In the genomic region with DNA sequence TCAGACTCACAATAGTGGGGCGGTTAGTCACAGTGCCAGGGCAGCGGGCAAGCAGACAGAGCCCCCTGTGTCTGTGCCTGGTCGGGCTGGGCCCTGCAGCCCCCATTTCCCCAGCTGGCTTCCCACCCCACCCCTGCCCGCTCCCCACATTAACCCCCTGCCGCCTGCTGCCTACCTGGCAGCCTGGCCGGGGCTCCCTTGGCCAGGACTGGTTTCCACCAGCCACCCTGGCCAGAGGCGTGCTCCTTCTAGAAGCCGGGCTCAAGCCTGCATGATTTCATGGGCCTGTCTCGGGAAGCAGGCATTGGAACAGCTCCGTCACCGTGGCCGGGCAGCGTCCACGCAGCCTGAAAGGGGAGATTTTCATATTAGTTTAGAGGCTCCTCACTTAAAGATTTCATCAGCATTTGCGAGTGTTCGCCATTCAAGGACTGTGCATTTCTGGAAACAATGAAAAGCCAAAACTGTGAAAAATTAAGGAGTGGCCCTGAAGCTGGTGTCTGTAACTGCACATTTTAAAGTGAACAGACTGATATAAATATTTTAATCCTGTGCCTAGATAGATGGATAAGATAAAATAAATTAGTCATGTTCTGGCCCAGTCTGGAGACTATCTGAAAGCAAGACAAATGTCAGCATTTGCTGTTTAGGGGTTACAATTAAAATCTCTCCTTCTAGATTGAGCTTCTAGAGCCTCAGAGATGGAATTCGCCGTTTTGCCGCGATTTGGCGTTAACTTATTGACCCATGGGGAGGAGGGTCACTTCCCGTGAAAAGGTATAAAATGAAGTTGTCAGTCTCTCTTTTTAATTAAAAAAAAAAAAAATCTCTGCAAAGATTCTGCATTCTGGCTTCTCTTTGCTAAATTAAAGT, we compare ENCODE assay signal across 9 cellular contexts.
A peak's percentile ranks its signal among the peaks of the same experiment; 100 is the strongest.
DNase-seq lines count a peak whose midpoint lies in the region; ATAC-seq and TF ChIP-seq lines count a peak whose summit lies in the region.
"Had no signal": no experiment of that assay in that cellular context is flagged by ENCODE, and none has a peak within 500 bp of the region (broad histone marks: within the 10 kb centered on the region; RNA-seq: fewer than 3 reads in every experiment).

No MANE protein-coding gene starts in this region.

- no peaks in the 10 kb centered on the region for H3K9me2 ChIP-seq in MM.1S (replicated peaks; ENCODE audit: insufficient read depth, low read length)

- DNase-seq in C1 segment of cervical spinal cord (lab: John Stamatoyannopoulos, UW) (peak in 9 of 14 donors; percentile 82 to 96 (median 86)), MM.1S (no peak), epithelial cell of esophagus (ENCODE audit: low read depth) (peak; percentile 42), neuronal stem cell (ENCODE audit: low spot score) (no peak)
- DNase-seq in effector memory CD4-positive, alpha-beta T cell = no peak
- DNase-seq: retina had no signal

- H4K20me1 ChIP-seq in MM.1S (ENCODE audit: insufficient read depth, low read length) = no peaks in the 10 kb centered on the region

- no peak overlapping the region for H2AK5ac ChIP-seq in neuronal stem cell (ENCODE audit: low read depth, low read length)

- H3K9ac ChIP-seq in MM.1S (ENCODE audit: low read length) (peak overlapping the region; percentile 61; the same call in 1 of the 2 replicates), neuronal stem cell (ENCODE audit: low read depth, low read length, poor library complexity) (no peak overlapping the region)

- H3K4me1 ChIP-seq in MM.1S (ENCODE audit: low read length) (peaks cover 42% of the 10 kb centered on the region), neuronal stem cell (ENCODE audit: control insufficient read depth in 2 of 2, insufficient read depth in 1 of 2, low read depth in 1 of 2, low read length in 2 of 2) (peaks cover 0 to 3% of the 10 kb centered on the region in 2 donors)
- H3K4me1 ChIP-seq in effector memory CD4-positive, alpha-beta T cell (ENCODE audit: control insufficient read depth, insufficient read depth, low read length, poor library complexity, severe bottlenecking) = peaks cover 31% of the 10 kb centered on the region

- peak overlapping the region; percentile 77 for H3K23ac ChIP-seq in neuronal stem cell (ENCODE audit: low read depth, low read length, poor library complexity)

- WGBS in neuronal stem cell (ENCODE audit: extremely low coverage in 2 of 2, insufficient read length in 2 of 2, insufficient replicate concordance in 1 of 2), 2 donors = no CpG with 5 or more reads among the region's 22 CpGs

- peak overlapping the region; percentile 17 for H3K14ac ChIP-seq in neuronal stem cell (ENCODE audit: low read length)

- H2AFZ ChIP-seq in MM.1S (ENCODE audit: low read length) (no peak overlapping the region), neuronal stem cell (ENCODE audit: low read length) (no peak overlapping the region)

- H3K4me3 ChIP-seq in MM.1S (ENCODE audit: low read length) (peak overlapping the region; percentile 39; the same call in 1 of the 2 replicates), epithelial cell of esophagus (ENCODE audit: low read length) (peak overlapping the region; percentile 68), neuronal stem cell (ENCODE audit: low read length in 2 of 2) (no peak overlapping the region)
- no peak overlapping the region for H3K4me3 ChIP-seq in effector memory CD4-positive, alpha-beta T cell (ENCODE audit: insufficient read depth, low read depth, low read length, poor library complexity, severe bottlenecking)

- H3K4me2 ChIP-seq in MM.1S (ENCODE audit: low read depth, low read length) = peak overlapping the region; percentile 91
- no peak overlapping the region for H3K4me2 ChIP-seq in neuronal stem cell (ENCODE audit: insufficient read depth, low read length, poor library complexity, severe bottlenecking)

- no peak overlapping the region for H3K4ac ChIP-seq in neuronal stem cell (ENCODE audit: low read length)

- H3K36me3 ChIP-seq in MM.1S (replicated peaks; ENCODE audit: insufficient read depth, low read length) (no peaks in the 10 kb centered on the region), neuronal stem cell (replicated peaks in 1 of 2; ENCODE audit: control insufficient read depth in 2 of 2, insufficient read depth in 2 of 2, low read length in 2 of 2) (no peaks in the 10 kb centered on the region)
- H3K36me3 ChIP-seq in effector memory CD4-positive, alpha-beta T cell (ENCODE audit: control insufficient read depth, insufficient read depth, low read length) = no peaks in the 10 kb centered on the region

- H3K18ac ChIP-seq in neuronal stem cell (ENCODE audit: low read length) = no peak overlapping the region

- ATAC-seq in GM18868 (IDR thresholded peaks at IDR 0.05; ENCODE audit: unreplicated experiment) (no peak), GM19397 (IDR thresholded peaks at IDR 0.05; ENCODE audit: unreplicated experiment) (no peak), HG03342 (IDR thresholded peaks at IDR 0.05; ENCODE audit: unreplicated experiment) (no peak)

- H2BK120ac ChIP-seq in neuronal stem cell (ENCODE audit: low read depth, low read length) = no peak overlapping the region

- H4K91ac ChIP-seq in neuronal stem cell (ENCODE audit: low read depth, low read length, poor library complexity) = no peak overlapping the region

- H3K9me3 ChIP-seq in MM.1S (replicated peaks; ENCODE audit: insufficient read depth, low read length) (no peaks in the 10 kb centered on the region), neuronal stem cell (replicated peaks in 1 of 2; ENCODE audit: control insufficient read depth in 2 of 2, insufficient read depth in 1 of 2, low read depth in 1 of 2, low read length in 2 of 2) (no peaks in the 10 kb centered on the region)
- H3K9me3 ChIP-seq in effector memory CD4-positive, alpha-beta T cell (ENCODE audit: control insufficient read depth, low read length) = no peaks in the 10 kb centered on the region

- H3K79me2 ChIP-seq in MM.1S (ENCODE audit: low read length) = peaks cover 62% of the 10 kb centered on the region

- H3K27me3 ChIP-seq in MM.1S (replicated peaks; ENCODE audit: insufficient read depth, low read length) = no peaks in the 10 kb centered on the region
- H3K27me3 ChIP-seq in neuronal stem cell (ENCODE audit: control insufficient read depth in 3 of 3, insufficient read depth in 3 of 3, low read depth in 1 of 3, low read length in 3 of 3) = peaks cover 19 to 95% (median 84%) of the 10 kb centered on the region in 3 experiments
- no peaks in the 10 kb centered on the region for H3K27me3 ChIP-seq in effector memory CD4-positive, alpha-beta T cell (replicated peaks; ENCODE audit: control insufficient read depth, insufficient read depth, low read length, poor library complexity, severe bottlenecking)

- H3F3A ChIP-seq in MM.1S (ENCODE audit: insufficient read depth, low read length) = peaks cover 34% of the 10 kb centered on the region

- no peaks in the 10 kb centered on the region for H3K79me1 ChIP-seq in neuronal stem cell (ENCODE audit: low read depth, low read length)

- TF ChIP-seq CTCF in MM.1S (IDR thresholded peaks at IDR 0.05; ENCODE audit: low read length) = no peak
- TF ChIP-seq CTCF in epithelial cell of esophagus (IDR thresholded peaks at IDR 0.05; ENCODE audit: insufficient read depth, low read depth, low read length, missing control alignments) = no peak

- H3K27ac ChIP-seq in MM.1S (ENCODE audit: low read length) (peak overlapping the region; percentile 86; the same call in 1 of the 2 replicates), neuronal stem cell (replicated peaks; ENCODE audit: low read length) (no peak overlapping the region)
- no peak overlapping the region for H3K27ac ChIP-seq in effector memory CD4-positive, alpha-beta T cell (ENCODE audit: insufficient read depth, low read length, poor library complexity, severe bottlenecking)

- H4K8ac ChIP-seq in neuronal stem cell (ENCODE audit: low read depth, low read length) = no peak overlapping the region

- no peak overlapping the region for H2BK12ac ChIP-seq in neuronal stem cell (ENCODE audit: low read length)

- H2BK5ac ChIP-seq in neuronal stem cell (ENCODE audit: low read length) = no peak overlapping the region

- no peak overlapping the region for H2BK15ac ChIP-seq in neuronal stem cell (ENCODE audit: low read length)

Comparison
In these comparisons a context has a peak if more than half of its experiments do, and no peak if none do; other contexts are left out.
1. DNase-seq: peak in C1 segment of cervical spinal cord (9 of 14) and epithelial cell of esophagus (single experiment); none in MM.1S (single experiment), neuronal stem cell (single experiment) and effector memory CD4-positive, alpha-beta T cell (0 of 3).
2. H3K4me3 ChIP-seq: peak in MM.1S (single experiment) and epithelial cell of esophagus (single experiment); none in neuronal stem cell (0 of 2) and effector memory CD4-positive, alpha-beta T cell (single experiment).